Comparison of ENCODE assay signal across 8 cellular contexts in genomic region chr10:112115781-112116385, GRCh38.
A peak's percentile ranks its signal among the peaks of the same experiment; 100 is the strongest.
DNase-seq lines count a peak whose midpoint lies in the region; ATAC-seq and TF ChIP-seq lines count a peak whose summit lies in the region.

No MANE protein-coding gene starts in this region.

- peak; percentile 32 for DNase-seq in SKM-1 (lab: John Stamatoyannopoulos, UW; ENCODE audit: unreplicated experiment)
- peak; percentile 42 to 61 for DNase-seq in lung microvascular endothelial cell (ENCODE audit: low read depth in 2 of 2)
- DNase-seq in tibial nerve (ENCODE audit: low spot score in 2 of 2) = no peak
- no peak for DNase-seq in coronary artery (ENCODE audit: low spot score)

- no peak overlapping the region for H3K27ac Mint-ChIP-seq in brain

- H3K27me3 Mint-ChIP-seq in brain = peaks cover 3% of the 10 kb centered on the region

- H3K4me3 Mint-ChIP-seq in brain = no peak overlapping the region

- no peaks in the 10 kb centered on the region for H3K36me3 Mint-ChIP-seq in brain

- no peak for TF ChIP-seq POLR2A in tibial nerve (IDR thresholded peaks at IDR 0.05)

- H4K20me1 ChIP-seq in DOHH2 (ENCODE audit: control insufficient read depth, insufficient read depth, low read depth, low read length) = no peaks in the 10 kb centered on the region

- TF ChIP-seq EP300 in tibial nerve (IDR thresholded peaks at IDR 0.05) = no peak

- TF ChIP-seq CTCF in DOHH2 (IDR thresholded peaks at IDR 0.05; ENCODE audit: low read depth, low read length, poor library complexity, severe bottlenecking) (peak; percentile 83), brain (conservative IDR thresholded peaks at IDR 0.05) (peak; percentile 55 to 65), tibial nerve (IDR thresholded peaks at IDR 0.05) (peak; percentile 28 to 55 (median 43)), coronary artery (IDR thresholded peaks at IDR 0.05) (no peak)

- no peaks in the 10 kb centered on the region for H3K9me2 ChIP-seq in DOHH2 (replicated peaks; ENCODE audit: control insufficient read depth, low read length)

- no peaks in the 10 kb centered on the region for H3K27me3 ChIP-seq in DOHH2 (ENCODE audit: control insufficient read depth, low read length)
- no peaks in the 10 kb centered on the region for H3K27me3 ChIP-seq in tibial nerve

- H3K9me3 Mint-ChIP-seq in brain = peaks cover 0 to 2% (median 0%) of the 10 kb centered on the region in 5 experiments

- H3K36me3 ChIP-seq in DOHH2 (ENCODE audit: control insufficient read depth, low read length) (no peaks in the 10 kb centered on the region), tibial nerve (no peaks in the 10 kb centered on the region)

- H3F3A ChIP-seq in DOHH2 (ENCODE audit: control insufficient read depth, insufficient read depth) = no peaks in the 10 kb centered on the region

- ATAC-seq in GM19467 (IDR thresholded peaks at IDR 0.05; ENCODE audit: unreplicated experiment) (peak; percentile 80), HG03571 (IDR thresholded peaks at IDR 0.05; ENCODE audit: unreplicated experiment) (peak; percentile 67)

- H3K4me1 ChIP-seq in DOHH2 (ENCODE audit: control insufficient read depth, low read length) (no peaks in the 10 kb centered on the region), tibial nerve (no peaks in the 10 kb centered on the region)

- H3K79me2 ChIP-seq in DOHH2 (ENCODE audit: control insufficient read depth, low read length) = no peaks in the 10 kb centered on the region

- H3K9me3 ChIP-seq in DOHH2 (ENCODE audit: control insufficient read depth, insufficient read depth, low read length) (no peaks in the 10 kb centered on the region), tibial nerve (no peaks in the 10 kb centered on the region)

- no peaks in the 10 kb centered on the region for H3K4me1 Mint-ChIP-seq in brain

- 66 to 70% methylated on average over 12 of the region's 12 CpGs for WGBS in tibial nerve, 2 donors

- no peak overlapping the region for H3K27ac ChIP-seq in DOHH2 (ENCODE audit: low read depth, low read length)
- no peak overlapping the region for H3K27ac ChIP-seq in tibial nerve
- H3K27ac ChIP-seq in coronary artery = no peak overlapping the region

- no peak overlapping the region for H3K4me3 ChIP-seq in DOHH2 (ENCODE audit: low read length)
- H3K4me3 ChIP-seq in tibial nerve = no peak overlapping the region
- no peak overlapping the region for H3K4me3 ChIP-seq in coronary artery

- H3K4me2 ChIP-seq in DOHH2 (ENCODE audit: low read length) = no peak overlapping the region

Comparison
In these comparisons a context has a peak if more than half of its experiments do, and no peak if none do; other contexts are left out.
1. DNase-seq: peak in SKM-1 (single experiment) and lung microvascular endothelial cell (2 of 2); none in tibial nerve (0 of 2) and coronary artery (single experiment).